8 cellular contexts compared by ENCODE assay signal in genomic region chr17:64343833-64344637, GRCh38. TPM values are rescaled to one million over a fixed set of nuclear protein-coding genes. Genes with fewer than 3 reads are reported as not detected.
DNase-seq lines count a peak whose midpoint lies in the region; ATAC-seq and TF ChIP-seq lines count a peak whose summit lies in the region.

No MANE protein-coding gene starts in this region.

- H3K27me3 ChIP-seq in hepatocyte (no peaks in the 10 kb centered on the region), skeletal muscle tissue (ENCODE audit: control insufficient read depth in 3 of 3, insufficient read depth in 3 of 3, low read length in 3 of 3) (peaks cover 0 to 1% (median 0%) of the 10 kb centered on the region in 3 donors)

- H4K20me1 ChIP-seq in hepatocyte (ENCODE audit: insufficient read depth, poor library complexity, severe bottlenecking): no peaks in the 10 kb centered on the region

- H3K9me3 ChIP-seq in hepatocyte (ENCODE audit: low read depth): no peaks in the 10 kb centered on the region
- H3K9me3 ChIP-seq in skeletal muscle tissue (ENCODE audit: control insufficient read depth in 3 of 3, low read length in 3 of 3): no peaks in the 10 kb centered on the region

- no peak overlapping the region for H3K4me3 ChIP-seq in astrocyte of the cerebellum (ENCODE audit: low read depth, low read length)
- no peak overlapping the region for H3K4me3 ChIP-seq in hepatocyte
- H3K4me3 ChIP-seq in skeletal muscle tissue (ENCODE audit: low read length in 3 of 3): no peak overlapping the region

- H3K4me1 ChIP-seq in hepatocyte (ENCODE audit: insufficient read depth) (no peaks in the 10 kb centered on the region), skeletal muscle tissue (ENCODE audit: control insufficient read depth in 3 of 3, insufficient read depth in 3 of 3, low read length in 3 of 3) (peaks cover 22 to 31% (median 27%) of the 10 kb centered on the region in 3 donors)

- 55% methylated on average over 11 of the region's 11 CpGs for WGBS in hepatocyte (ENCODE audit: low lambda C conversion rate, missing lambda C conversion rate)

- H3K9me2 ChIP-seq in hepatocyte (replicated peaks; ENCODE audit: insufficient read depth): no peaks in the 10 kb centered on the region

- no peak for TF ChIP-seq CTCF in astrocyte of the cerebellum (IDR thresholded peaks at IDR 0.05; ENCODE audit: low read depth, low read length, missing control alignments)
- no peak for TF ChIP-seq CTCF in hepatocyte (IDR thresholded peaks at IDR 0.05; ENCODE audit: poor library complexity)

- H3K4me2 ChIP-seq in hepatocyte: no peak overlapping the region

- H3K36me3 ChIP-seq in hepatocyte (replicated peaks; ENCODE audit: insufficient read depth, low read depth): no peaks in the 10 kb centered on the region
- peaks cover 0 to 5% (median 3%) of the 10 kb centered on the region in 3 donors for H3K36me3 ChIP-seq in skeletal muscle tissue (ENCODE audit: control insufficient read depth in 3 of 3, insufficient read depth in 3 of 3, low read length in 3 of 3)

- in situ Hi-C loops in astrocyte of the cerebellum (cut with HindIII; ENCODE audit: low sequenced_read_pairs): no loop called here

- no peak for ATAC-seq in HG02973 (IDR thresholded peaks at IDR 0.05; ENCODE audit: unreplicated experiment)

- H2AFZ ChIP-seq in hepatocyte: no peak overlapping the region

- DNase-seq in GM04504 (ENCODE audit: low read depth) (peak; percentile 23), NCI-H2196 treated with DMSO at 0.1 percent for 48 hours (lab: John Stamatoyannopoulos, UW; ENCODE audit: unreplicated experiment) (peak; percentile 92), astrocyte of the cerebellum (ENCODE audit: low read depth) (peak; percentile 59), hepatocyte (ENCODE audit: low spot score) (peak; percentile 69), GM19240 (ENCODE audit: insufficient read length, low spot score) (no peak), DMS79 (lab: John Stamatoyannopoulos, UW) (no peak)

- no peaks in the 10 kb centered on the region for H3K79me2 ChIP-seq in hepatocyte

- peak overlapping the region; percentile 37 for H3K27ac ChIP-seq in hepatocyte
- H3K27ac ChIP-seq in skeletal muscle tissue (ENCODE audit: low read depth, low read length): peak overlapping the region; percentile 72

- peak overlapping the region in 1 of 3 donors; percentile 50 for H3K9ac ChIP-seq in skeletal muscle tissue (ENCODE audit: low read depth in 1 of 3, low read length in 3 of 3)

RNA-seq across cellular contexts. Expression of gene PECAM1, which starts 46.6 kb away (rescaled TPM):
- total RNA-seq in hepatocyte: 2.8 and 8.2 TPM in 2 replicates
- polyA plus RNA-seq in hepatocyte: 1.7 and 2.3 TPM in 2 replicates
- 57.9 TPM for total RNA-seq in skeletal muscle tissue

Comparison
In these comparisons a context has a peak if more than half of its experiments do, and no peak if none do; other contexts are left out.
1. DNase-seq: peak in GM04504 (single experiment), NCI-H2196 treated with DMSO at 0.1 percent for 48 hours (single experiment), astrocyte of the cerebellum (single experiment) and hepatocyte (single experiment); none in GM19240 (single experiment) and DMS79 (single experiment).